15 cellular contexts compared by ENCODE assay signal in the genomic region with DNA sequence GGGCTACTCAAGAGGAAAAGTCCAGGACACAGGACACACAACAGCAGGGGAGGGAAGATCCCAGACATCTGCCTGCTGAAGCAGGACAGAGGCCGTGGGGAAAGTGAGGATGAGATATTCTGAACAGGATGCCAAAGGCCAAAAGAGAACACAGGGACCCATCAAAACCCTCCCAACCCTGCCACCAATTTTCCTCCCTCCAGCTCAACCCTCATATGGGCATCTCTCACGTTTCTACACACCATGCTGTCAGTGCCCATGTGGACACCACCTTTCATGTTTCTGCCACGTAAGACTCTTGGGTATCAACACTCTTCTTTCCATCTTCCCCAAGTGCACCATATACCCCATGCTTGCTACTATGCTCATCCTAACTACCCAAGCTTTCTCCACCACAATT.
"Had no signal": no experiment of that assay in that cellular context is flagged by ENCODE, and none has a peak within 500 bp of the region (broad histone marks: within the 10 kb centered on the region; RNA-seq: fewer than 3 reads in every experiment).

No MANE protein-coding gene starts in this region.

- H3K4me1 ChIP-seq: heart right ventricle, lower lobe of right lung, spleen, upper lobe of right lung had no signal

- H3K4me3 ChIP-seq: coronary artery, heart right ventricle, left ventricle myocardium inferior, lower lobe of right lung, spleen, upper lobe of right lung, vagina had no signal

- H3K9me3 ChIP-seq: left ventricle myocardium inferior, lower lobe of right lung, spleen, upper lobe of right lung, vagina had no signal

- H3K36me3 ChIP-seq: heart right ventricle, left ventricle myocardium inferior, lower lobe of right lung, spleen, upper lobe of right lung, vagina had no signal

- DNase-seq: effector CD4-positive, alpha-beta T cell; endodermal cell; erythroblast; heart right ventricle; left cardiac atrium; left ventricle myocardium inferior; lower lobe of right lung; midbrain; spleen; stimulated activated CD4-positive, alpha-beta T cell treated with anti-CD3 and anti-CD28 coated beads, Interleukin-15, amount 100 ng/mL, for 24 hours; stimulated activated CD4-positive, alpha-beta T cell treated with anti-CD3 and anti-CD28 coated beads, Interleukin-1b, Interleukin-23, amount 100 ng/mL, for 48 hours; stimulated activated CD4-positive, alpha-beta T cell treated with anti-CD3 and anti-CD28 coated beads, Interleukin-4, amount 100 ng/mL, for 24 hours; upper lobe of right lung had no signal

- H3K27me3 ChIP-seq: upper lobe of right lung, vagina had no signal

- H3K27ac ChIP-seq: heart right ventricle, left ventricle myocardium inferior, lower lobe of right lung, spleen, upper lobe of right lung, vagina had no signal
